In the genomic region with DNA sequence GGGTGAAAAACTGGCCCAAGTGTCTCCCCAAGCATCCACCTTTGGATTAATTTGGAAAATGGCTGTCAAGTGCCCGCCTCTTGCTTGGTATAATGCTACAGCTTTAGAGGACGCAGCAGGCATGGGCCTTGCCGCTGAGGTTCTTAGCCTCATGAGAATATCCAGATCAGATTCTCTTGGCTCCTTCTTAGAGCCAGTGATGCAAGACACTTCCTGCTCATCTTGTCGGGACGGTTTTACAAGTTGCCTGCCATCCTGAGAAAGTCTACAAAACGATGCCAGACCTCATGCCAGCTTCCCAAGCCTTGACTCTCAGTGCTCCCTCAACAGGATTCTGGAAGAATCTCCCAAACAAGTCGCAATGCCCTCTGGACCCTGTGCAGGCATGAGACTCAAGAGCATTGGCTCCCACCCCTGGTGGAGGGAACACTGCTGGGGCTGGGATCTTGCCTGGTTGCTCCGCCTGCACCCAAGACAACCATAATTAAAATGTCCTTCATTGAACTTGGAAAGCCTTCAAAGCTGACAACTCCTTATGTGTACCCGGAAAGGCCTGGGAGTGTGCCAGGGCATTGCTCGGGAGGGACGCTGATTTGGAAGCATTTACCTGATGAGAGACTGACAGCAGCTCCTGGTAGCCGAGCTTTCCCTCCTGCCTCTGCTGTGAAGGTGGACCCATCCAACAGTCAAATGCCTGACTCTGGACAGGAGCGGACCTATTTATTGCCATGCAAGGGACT, we compare ENCODE assay signal across 32 cellular contexts. TPM values are rescaled to one million over a fixed set of nuclear protein-coding genes. Genes with fewer than 3 reads are reported as not detected.
DNase-seq lines count a peak whose midpoint lies in the region; ATAC-seq and TF ChIP-seq lines count a peak whose summit lies in the region.
"Had no signal": no experiment of that assay in that cellular context is flagged by ENCODE, and none has a peak within 500 bp of the region (broad histone marks: within the 10 kb centered on the region; RNA-seq: fewer than 3 reads in every experiment).

No MANE protein-coding gene starts in this region.

- H3K9ac ChIP-seq in mammary epithelial cell (ENCODE audit: insufficient read depth, low read length): no peak overlapping the region

- H3K27ac Mint-ChIP-seq in immature natural killer cell: no peak overlapping the region
- H3K27ac Mint-ChIP-seq: activated CD4-positive, alpha-beta T cell treated with anti-CD3 and anti-CD28 coated beads, Interleukin-2, amount 10 ng/mL, durations not matched to agents 24 days and 14 days; activated naive CD4-positive, alpha-beta T cell treated with anti-CD3 and anti-CD28 coated beads for 36 hours; activated T-cell treated with anti-CD3 and anti-CD28 coated beads, Interleukin-2, amount 50 U/mL, for 72 hours; progenitor cell of endocrine pancreas; type B pancreatic cell had no signal

- no peaks in the 10 kb centered on the region for H3K4me1 Mint-ChIP-seq in immature natural killer cell
- H3K4me1 Mint-ChIP-seq: activated CD4-positive, alpha-beta T cell treated with anti-CD3 and anti-CD28 coated beads, Interleukin-2, amount 10 ng/mL, durations not matched to agents 24 days and 14 days; central memory CD8-positive, alpha-beta T cell; neural crest cell; stimulated activated naive CD8-positive, alpha-beta T cell treated with anti-CD3 and anti-CD28 coated beads, Interleukin-15, amount 100 ng/mL, for 72 hours had no signal

- TF ChIP-seq EP300 in suprapubic skin (IDR thresholded peaks at IDR 0.05): no peak

- H3K4me3 ChIP-seq in mammary epithelial cell (replicated peaks in 1 of 3; ENCODE audit: insufficient read depth in 1 of 3, low read depth in 2 of 3, low read length in 3 of 3) (no peak overlapping the region), epithelial cell of esophagus (ENCODE audit: low read length) (no peak overlapping the region), lung (no peak overlapping the region), suprapubic skin (no peak overlapping the region)
- H3K4me3 ChIP-seq: A549, K562, left lung, PC-9, SJCRH30 had no signal

- WGBS in mammary epithelial cell (ENCODE audit: low coverage, missing lambda C conversion rate): 62% methylated on average over 13 of the region's 13 CpGs
- WGBS in lung, 2 donors: 70 to 78% methylated on average over 13 of the region's 13 CpGs
- WGBS in suprapubic skin: 48% methylated on average over 12 of the region's 13 CpGs

- no peak overlapping the region for H3K4me3 Mint-ChIP-seq in immature natural killer cell
- H3K4me3 Mint-ChIP-seq: activated CD4-positive, alpha-beta T cell treated with anti-CD3 and anti-CD28 coated beads, Interleukin-2, amount 10 ng/mL, durations not matched to agents 24 days and 14 days; activated naive CD4-positive, alpha-beta T cell treated with anti-CD3 and anti-CD28 coated beads for 36 hours; activated T-cell treated with anti-CD3 and anti-CD28 coated beads, Interleukin-2, amount 50 U/mL, for 72 hours; central memory CD8-positive, alpha-beta T cell; neural crest cell; stimulated activated naive CD8-positive, alpha-beta T cell treated with anti-CD3 and anti-CD28 coated beads, Interleukin-15, amount 100 ng/mL, for 72 hours; type B pancreatic cell had no signal

- DNase-seq in T47D (ENCODE audit: low read depth in 1 of 2, low spot score in 1 of 2): peak; percentile 58 to 97
- DNase-seq in mammary epithelial cell: no peak
- peak; percentile 73 for DNase-seq in epithelial cell of esophagus (ENCODE audit: low read depth)
- DNase-seq in lung (ENCODE audit: low spot score): peak; percentile 33
- DNase-seq in suprapubic skin (ENCODE audit: low spot score in 2 of 2): peak in 1 of 2 donors; percentile 72
- DNase-seq in immature natural killer cell: no peak
- DNase-seq in left lobe of liver (ENCODE audit: low spot score): no peak
- no peak for DNase-seq in DMS53 (lab: John Stamatoyannopoulos, UW)
- DNase-seq: activated CD4-positive, alpha-beta T cell treated with anti-CD3 and anti-CD28 coated beads, Interleukin-2, amount 10 ng/mL, durations not matched to agents 24 days and 14 days; activated naive CD4-positive, alpha-beta T cell treated with anti-CD3 and anti-CD28 coated beads for 36 hours; activated T-cell treated with anti-CD3 and anti-CD28 coated beads, Interleukin-2, amount 50 U/mL, for 72 hours; amygdala; BE2C; Calu3; effector memory CD4-positive, alpha-beta T cell; left lung; NCI-H1694; NCI-H774; PC-9; SJCRH30; stimulated activated CD4-positive, alpha-beta T cell treated with anti-CD3 and anti-CD28 coated beads, Interleukin-4, amount 100 ng/mL, for 4 hours; stimulated activated naive CD8-positive, alpha-beta T cell treated with anti-CD3 and anti-CD28 coated beads, Interleukin-15, amount 100 ng/mL, for 72 hours; T-helper 1 cell had no signal

- dilution Hi-C loops in mammary epithelial cell (cut with HindIII; ENCODE audit: low sequenced_read_pairs): no loop called here

- H3K4me1 ChIP-seq in mammary epithelial cell (ENCODE audit: insufficient read depth, low read length) (no peaks in the 10 kb centered on the region), lung (ENCODE audit: control insufficient read depth in 2 of 2, insufficient read depth in 2 of 2, low read length in 2 of 2) (no peaks in the 10 kb centered on the region), suprapubic skin (peaks cover 24% of the 10 kb centered on the region)
- H3K4me1 ChIP-seq: A549, left lung, SJCRH30 had no signal

- no peaks in the 10 kb centered on the region for H3K27me3 ChIP-seq in mammary epithelial cell (ENCODE audit: insufficient read depth, low read length)
- H3K27me3 ChIP-seq in lung (ENCODE audit: control insufficient read depth, insufficient read depth): no peaks in the 10 kb centered on the region
- no peaks in the 10 kb centered on the region for H3K27me3 ChIP-seq in suprapubic skin
- H3K27me3 ChIP-seq: BE2C, SJCRH30 had no signal

- intact Hi-C loops in mammary epithelial cell (cut with micrococcal nuclease): no loop called here

- no peak overlapping the region for H3K27ac ChIP-seq in mammary epithelial cell (ENCODE audit: insufficient read depth, low read depth, low read length)
- no peak overlapping the region for H3K27ac ChIP-seq in lung (ENCODE audit: low read depth in 1 of 2, low read length in 1 of 2)
- H3K27ac ChIP-seq in suprapubic skin: peak overlapping the region; percentile 86
- H3K27ac ChIP-seq: A549, left lung, PC-9, SJCRH30 had no signal

- no peaks in the 10 kb centered on the region for H3K79me2 ChIP-seq in mammary epithelial cell (ENCODE audit: insufficient read depth, low read length)

- H3K9me3 ChIP-seq in mammary epithelial cell (replicated peaks; ENCODE audit: insufficient read depth, low read length): no peaks in the 10 kb centered on the region
- H3K9me3 ChIP-seq in lung (ENCODE audit: control insufficient read depth in 2 of 2, insufficient read depth in 1 of 2, low read length in 1 of 2): no peaks in the 10 kb centered on the region
- no peaks in the 10 kb centered on the region for H3K9me3 ChIP-seq in suprapubic skin
- H3K9me3 ChIP-seq: BE2C, left lung, SJCRH30 had no signal

- in situ Hi-C loops in T47D (cut with HindIII; ENCODE audit: low pct_unique_long_range_greater_than_20kb, low sequenced_read_pairs) (no loop called here), mammary epithelial cell (cut with MboI; ENCODE audit: low sequenced_read_pairs in 2 of 2) (no loop called here)

- ATAC-seq in lung (ENCODE audit: insufficient read depth, low FRiP score): no peak
- no peak for ATAC-seq in left lobe of liver
- ATAC-seq: activated T-cell treated with anti-CD3 and anti-CD28 coated beads, Interleukin-2, amount 50 U/mL, for 72 hours; K562; stimulated activated naive CD8-positive, alpha-beta T cell treated with anti-CD3 and anti-CD28 coated beads, Interleukin-15, amount 100 ng/mL, for 72 hours had no signal

- no TSS peak for BruUV-seq in mammary epithelial cell (replicated peaks; lab: Mats Ljungman, UMichigan)

- no peaks in the 10 kb centered on the region for H3K9me3 Mint-ChIP-seq in immature natural killer cell
- H3K9me3 Mint-ChIP-seq: type B pancreatic cell had no signal

- peaks cover 0 to 2% (median 1%) of the 10 kb centered on the region in 3 donors for H3K27me3 Mint-ChIP-seq in immature natural killer cell (ENCODE audit: low read depth in 3 of 3)

- H3K36me3 ChIP-seq in mammary epithelial cell (ENCODE audit: insufficient read depth, low read length) (no peaks in the 10 kb centered on the region), lung (ENCODE audit: control insufficient read depth in 2 of 2, insufficient read depth in 2 of 2, low read length in 2 of 2) (no peaks in the 10 kb centered on the region), suprapubic skin (no peaks in the 10 kb centered on the region)
- H3K36me3 ChIP-seq: BE2C, left lung, SJCRH30 had no signal

- peaks cover 0 to 5% (median 3%) of the 10 kb centered on the region in 3 donors for H3K36me3 Mint-ChIP-seq in immature natural killer cell
- H3K36me3 Mint-ChIP-seq: type B pancreatic cell had no signal

- no peak overlapping the region for H2AFZ ChIP-seq in mammary epithelial cell (ENCODE audit: low read depth, low read length)
- H2AFZ ChIP-seq: PC-9 had no signal

- CTCF ChIA-PET in mammary epithelial cell (lab: Charles Lee; ENCODE audit: low non-redundant PET): no interaction called here

- no peak for TF ChIP-seq POLR2A in suprapubic skin (IDR thresholded peaks at IDR 0.05)

- no peak overlapping the region for H3K4me2 ChIP-seq in mammary epithelial cell (ENCODE audit: insufficient read depth, low read depth, low read length)
- H3K4me2 ChIP-seq: A549, PC-9 had no signal

- no peak for TF ChIP-seq CTCF in mammary epithelial cell (conservative IDR thresholded peaks at IDR 0.05 in 1 of 2, IDR thresholded peaks at IDR 0.05 in 1 of 2; ENCODE audit: extremely low read depth in 1 of 2, insufficient read depth in 1 of 2, low read depth in 1 of 2, low read length in 2 of 2)
- no peak for TF ChIP-seq CTCF in epithelial cell of esophagus (IDR thresholded peaks at IDR 0.05; ENCODE audit: insufficient read depth, low read depth, low read length, missing control alignments)
- TF ChIP-seq CTCF in lung (IDR thresholded peaks at IDR 0.05; ENCODE audit: control extremely low read depth, extremely low read depth): no peak
- no peak for TF ChIP-seq CTCF in suprapubic skin (IDR thresholded peaks at IDR 0.05)

- H4K20me1 ChIP-seq in mammary epithelial cell (ENCODE audit: insufficient read depth, low read length): no peaks in the 10 kb centered on the region

RNA-seq across cellular contexts. Expression of a gene that starts 25.8 kb away (rescaled TPM):
- total RNA-seq in mammary epithelial cell: not detected
- not detected for polyA plus RNA-seq in mammary epithelial cell
- not detected for polyA minus RNA-seq in mammary epithelial cell
- total RNA-seq in lung: not detected
- polyA plus RNA-seq in lung: not detected
- total RNA-seq in suprapubic skin: not detected
- polyA plus RNA-seq in immature natural killer cell: not detected
- total RNA-seq in left lobe of liver: not detected
- total RNA-seq: activated CD4-positive, alpha-beta T cell treated with anti-CD3 and anti-CD28 coated beads, Interleukin-2, amount 10 ng/mL, durations not matched to agents 24 days and 14 days; activated naive CD4-positive, alpha-beta T cell treated with anti-CD3 and anti-CD28 coated beads for 36 hours; activated T-cell treated with anti-CD3 and anti-CD28 coated beads, Interleukin-2, amount 50 U/mL, for 72 hours; Calu3; Daoy; fibroblast of lung; HT-29; K562; left lung; neural crest cell; PC-9; progenitor cell of endocrine pancreas; SJCRH30 had no signal
- polyA plus RNA-seq: A549, fibroblast of lung, K562 had no signal

Comparison
In these comparisons a context has a peak if more than half of its experiments do, and no peak if none do; other contexts are left out.
1. DNase-seq: peak in T47D (2 of 2), epithelial cell of esophagus (single experiment) and lung (single experiment); none in mammary epithelial cell (single experiment), immature natural killer cell (0 of 3), left lobe of liver (single experiment) and DMS53 (single experiment).